19 cellular contexts compared by ENCODE assay signal in the genomic region with DNA sequence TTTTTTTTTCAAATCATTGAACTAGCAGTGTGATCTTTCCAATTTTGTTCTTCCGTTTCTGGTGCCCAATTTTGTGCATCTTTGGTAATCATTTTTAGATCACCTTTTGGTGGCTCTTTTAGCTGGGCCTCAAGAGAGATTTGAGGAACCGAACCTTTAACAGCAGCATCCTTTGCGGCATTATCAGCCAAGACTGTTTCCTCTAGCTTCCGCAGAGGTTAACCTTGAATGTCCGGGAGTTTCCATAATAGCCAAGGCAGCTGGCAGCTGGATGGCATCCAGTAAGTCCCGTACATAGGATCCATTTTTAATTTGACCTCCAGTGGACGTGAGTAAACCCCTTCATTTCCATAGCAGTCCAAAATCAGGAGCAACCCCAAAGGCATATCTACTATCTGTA. TPM values are rescaled to one million over a fixed set of nuclear protein-coding genes. Genes with fewer than 3 reads are reported as not detected.
A peak's percentile ranks its signal among the peaks of the same experiment; 100 is the strongest.
DNase-seq lines count a peak whose midpoint lies in the region; ATAC-seq and TF ChIP-seq lines count a peak whose summit lies in the region.
"Had no signal": no experiment of that assay in that cellular context is flagged by ENCODE, and none has a peak within 500 bp of the region (broad histone marks: within the 10 kb centered on the region; RNA-seq: fewer than 3 reads in every experiment).

No MANE protein-coding gene starts in this region.

- H3K27ac ChIP-seq in spleen: peak overlapping the region in 7 of 8 donors; percentile 34 to 77 (median 58)
- H3K27ac ChIP-seq: stomach had no signal

- TF ChIP-seq CTCF in activated B cell treated with CpG ODN at 0.5 μM for 24 hours (IDR thresholded peaks at IDR 0.05) (no peak), spleen (IDR thresholded peaks at IDR 0.05 in 8 of 11, conservative IDR thresholded peaks at IDR 0.05 in 3 of 11) (no peak)

- no peaks in the 10 kb centered on the region for H3K9me3 Mint-ChIP-seq in activated B cell treated with CpG ODN at 0.5 μM for 24 hours
- no peaks in the 10 kb centered on the region for H3K9me3 Mint-ChIP-seq in activated naive CD4-positive, alpha-beta T cell treated with anti-CD3 and anti-CD28 coated beads, Interleukin-2, amount 50 U/mL, for 72 hours

- H3K36me3 Mint-ChIP-seq in activated B cell treated with CpG ODN at 0.5 μM for 24 hours (ENCODE audit: low read depth): peaks cover 25% of the 10 kb centered on the region
- peaks cover 0 to 13% of the 10 kb centered on the region in 2 donors for H3K36me3 Mint-ChIP-seq in activated naive CD4-positive, alpha-beta T cell treated with anti-CD3 and anti-CD28 coated beads, Interleukin-2, amount 50 U/mL, for 72 hours

- CTCF ChIA-PET in activated B cell treated with CpG ODN at 0.5 μM for 24 hours (lab: Charles Lee): interaction anchor here (0.6 to 1.2 kb wide), 3 partner anchors 20 to 57 kb away, joined by 3 to 4 read pairs (median 4); no protein-coding TSS in a partner anchor

- no peak for TF ChIP-seq POLR2A in spleen (IDR thresholded peaks at IDR 0.05)

- 14 to 35% (median 17%) methylated on average over 7 of the region's 7 CpGs for WGBS in spleen, 5 donors

- H3K4me3 Mint-ChIP-seq in activated B cell treated with CpG ODN at 0.5 μM for 24 hours: peak overlapping the region; percentile 26

- no peak overlapping the region for H3K4me3 ChIP-seq in spleen
- H3K4me3 ChIP-seq: stomach had no signal

- ATAC-seq in Right ventricle myocardium superior (ENCODE audit: poor library complexity): peak; percentile 48
- ATAC-seq in Right ventricle myocardium inferior: no peak
- ATAC-seq in activated B cell treated with CpG ODN at 0.5 μM for 24 hours (ENCODE audit: low read depth): peak; percentile 70
- no peak for ATAC-seq in GM21447 (IDR thresholded peaks at IDR 0.05; ENCODE audit: unreplicated experiment)
- ATAC-seq in activated naive CD4-positive, alpha-beta T cell treated with anti-CD3 and anti-CD28 coated beads, Interleukin-2, amount 50 U/mL, for 72 hours: no peak
- ATAC-seq: left colon, sciatic nerve had no signal

- H3K4me1 Mint-ChIP-seq in activated B cell treated with CpG ODN at 0.5 μM for 24 hours: peaks cover 40% of the 10 kb centered on the region

- DNase-seq in Right ventricle myocardium superior: no peak
- DNase-seq in Right ventricle myocardium inferior (ENCODE audit: missing footprints): no peak
- DNase-seq in Kasumi-1 (lab: John Stamatoyannopoulos, UW): peak; percentile 26 to 27
- DNase-seq in activated B cell treated with CpG ODN at 0.5 μM for 24 hours: no peak
- DNase-seq in spleen: no peak
- DNase-seq in stimulated activated CD4-positive, alpha-beta T cell treated with anti-CD3 and anti-CD28 coated beads, Interleukin-1b, Interleukin-23, amount 100 ng/mL, for 48 hours: no peak
- no peak for DNase-seq in activated naive CD4-positive, alpha-beta T cell treated with anti-CD3 and anti-CD28 coated beads, Interleukin-2, amount 50 U/mL, for 72 hours (ENCODE audit: low spot score in 2 of 2)
- DNase-seq: activated CD4-positive, alpha-beta T cell treated with anti-CD3 and anti-CD28 coated beads for 1 hour; activated T-cell treated with anti-CD3 and anti-CD28 coated beads for 4 hours; COR-L47; hippocampal formation; left colon; stomach had no signal

- H3K27me3 Mint-ChIP-seq in activated B cell treated with CpG ODN at 0.5 μM for 24 hours: no peaks in the 10 kb centered on the region

- H3K27me3 ChIP-seq in spleen (replicated peaks in 1 of 7): no peaks in the 10 kb centered on the region
- H3K27me3 ChIP-seq: stomach had no signal

- POLR2A ChIA-PET in activated B cell treated with CpG ODN at 0.5 μM for 24 hours (lab: Charles Lee): interaction anchor here (0.5 to 2.1 kb wide), 12 partner anchors 9 to 283 kb away, joined by 3 to 16 read pairs (median 6); partner anchors contain the start of genes IRGQ, KCNN4, PLAUR and SMG9

- intact Hi-C loops in Right ventricle myocardium superior (cut with DNase I) (no loop called here), Right ventricle myocardium inferior (cut with DNase I) (no loop called here), activated B cell treated with CpG ODN at 0.5 μM for 24 hours (cut with micrococcal nuclease) (loop anchor here (10.0 kb wide), 1 partner anchor 61 kb away; no protein-coding TSS in a partner anchor), spleen (cut with DNase I; ENCODE audit: low total_unique reads) (no loop called here)

- H3K27ac Mint-ChIP-seq in activated B cell treated with CpG ODN at 0.5 μM for 24 hours: peak overlapping the region; percentile 8
- H3K27ac Mint-ChIP-seq in activated naive CD4-positive, alpha-beta T cell treated with anti-CD3 and anti-CD28 coated beads, Interleukin-2, amount 50 U/mL, for 72 hours: no peak overlapping the region

- no peaks in the 10 kb centered on the region for H3K9me3 ChIP-seq in spleen
- H3K9me3 ChIP-seq: stomach had no signal

- peaks cover 8 to 32% (median 17%) of the 10 kb centered on the region in 6 donors for H3K4me1 ChIP-seq in spleen

- H3K36me3 ChIP-seq in spleen: peaks cover 0 to 30% (median 25%) of the 10 kb centered on the region in 6 donors

RNA-seq across cellular contexts. Expression of gene IRGC, which starts 9.6 kb away (rescaled TPM):
- total RNA-seq in Right ventricle myocardium superior (not detected), Right ventricle myocardium inferior (not detected), activated B cell treated with CpG ODN at 0.5 μM for 24 hours (not detected in 2 replicates), spleen (not detected)
- polyA plus RNA-seq in spleen: not detected
- not detected for total RNA-seq in activated naive CD4-positive, alpha-beta T cell treated with anti-CD3 and anti-CD28 coated beads, Interleukin-2, amount 50 U/mL, for 72 hours
- total RNA-seq: A172, epithelial cell of proximal tubule, HT1080, left colon, sciatic nerve, stomach had no signal
- polyA plus RNA-seq: stomach had no signal

RNA-seq across cellular contexts. Expression of gene SMG9, which starts 29.3 kb away (rescaled TPM):
- 15.7 TPM for total RNA-seq in Right ventricle myocardium superior
- total RNA-seq in Right ventricle myocardium inferior: 15.7 TPM
- 91.2 and 105 TPM in 2 replicates for total RNA-seq in activated B cell treated with CpG ODN at 0.5 μM for 24 hours
- 10 to 100 TPM; 30.9 to 65.9 (median 54.6) TPM for total RNA-seq in spleen
- 10 to 100 TPM; 34.0 to 44.8 (median 44.3) TPM for polyA plus RNA-seq in spleen
- total RNA-seq in activated naive CD4-positive, alpha-beta T cell treated with anti-CD3 and anti-CD28 coated beads, Interleukin-2, amount 50 U/mL, for 72 hours: 100 to 1,000 TPM in 1 of 2 donors, 10 to 100 TPM in 1; 62.8 to 145 TPM

RNA-seq across cellular contexts. Expression of gene KCNN4, which starts 55.3 kb away (rescaled TPM):
- total RNA-seq in Right ventricle myocardium superior (0.19 TPM), Right ventricle myocardium inferior (0.41 TPM), activated B cell treated with CpG ODN at 0.5 μM for 24 hours (137 and 154 TPM in 2 replicates), spleen (10 to 100 TPM; 14.3 to 24.2 (median 21.3) TPM)
- 10 to 100 TPM; 25.3 to 77.6 (median 56.1) TPM for polyA plus RNA-seq in spleen
- 100 to 1,000 TPM; 110 to 145 TPM for total RNA-seq in activated naive CD4-positive, alpha-beta T cell treated with anti-CD3 and anti-CD28 coated beads, Interleukin-2, amount 50 U/mL, for 72 hours
- polyA plus RNA-seq: neural cell had no signal

RNA-seq across cellular contexts. Expression of gene PLAUR, which starts 55.5 kb away (rescaled TPM):
- total RNA-seq in Right ventricle myocardium superior: 3.4 TPM
- total RNA-seq in Right ventricle myocardium inferior: 3.8 TPM
- total RNA-seq in activated B cell treated with CpG ODN at 0.5 μM for 24 hours: 0.66 and 0.71 TPM in 2 replicates
- 10 to 100 TPM; 20.3 to 86.4 (median 41.7) TPM for total RNA-seq in spleen
- polyA plus RNA-seq in spleen: 10 to 100 TPM in 1 of 3 donors, 1 to 10 TPM in 2; 7.3 to 12.0 (median 8.7) TPM
- total RNA-seq in activated naive CD4-positive, alpha-beta T cell treated with anti-CD3 and anti-CD28 coated beads, Interleukin-2, amount 50 U/mL, for 72 hours: 10 to 100 TPM; 13.8 to 20.8 TPM

Comparison
In these comparisons a context has a peak if more than half of its experiments do, and no peak if none do; other contexts are left out.
1. ATAC-seq: peak in Right ventricle myocardium superior (single experiment) and activated B cell treated with CpG ODN at 0.5 μM for 24 hours (single experiment); none in Right ventricle myocardium inferior (single experiment), GM21447 (single experiment) and activated naive CD4-positive, alpha-beta T cell treated with anti-CD3 and anti-CD28 coated beads, Interleukin-2, amount 50 U/mL, for 72 hours (0 of 2).
2. DNase-seq: peak in Kasumi-1 (2 of 2); none in Right ventricle myocardium superior (single experiment), Right ventricle myocardium inferior (single experiment), activated B cell treated with CpG ODN at 0.5 μM for 24 hours (single experiment), spleen (single experiment), stimulated activated CD4-positive, alpha-beta T cell treated with anti-CD3 and anti-CD28 coated beads, Interleukin-1b, Interleukin-23, amount 100 ng/mL, for 48 hours (single experiment) and activated naive CD4-positive, alpha-beta T cell treated with anti-CD3 and anti-CD28 coated beads, Interleukin-2, amount 50 U/mL, for 72 hours (0 of 2).
3. RNA of gene KCNN4, which starts 55.3 kb away (total RNA-seq): 137 to 154 TPM in activated B cell treated with CpG ODN at 0.5 μM for 24 hours, 110 to 145 TPM in activated naive CD4-positive, alpha-beta T cell treated with anti-CD3 and anti-CD28 coated beads, Interleukin-2, amount 50 U/mL, for 72 hours and 14.3 to 24.2 TPM in spleen; 0.41 TPM in Right ventricle myocardium inferior (single experiment) and 0.19 TPM in Right ventricle myocardium superior (single experiment); every median in the first group is over 10 times any median in the second.